In the genomic region with DNA sequence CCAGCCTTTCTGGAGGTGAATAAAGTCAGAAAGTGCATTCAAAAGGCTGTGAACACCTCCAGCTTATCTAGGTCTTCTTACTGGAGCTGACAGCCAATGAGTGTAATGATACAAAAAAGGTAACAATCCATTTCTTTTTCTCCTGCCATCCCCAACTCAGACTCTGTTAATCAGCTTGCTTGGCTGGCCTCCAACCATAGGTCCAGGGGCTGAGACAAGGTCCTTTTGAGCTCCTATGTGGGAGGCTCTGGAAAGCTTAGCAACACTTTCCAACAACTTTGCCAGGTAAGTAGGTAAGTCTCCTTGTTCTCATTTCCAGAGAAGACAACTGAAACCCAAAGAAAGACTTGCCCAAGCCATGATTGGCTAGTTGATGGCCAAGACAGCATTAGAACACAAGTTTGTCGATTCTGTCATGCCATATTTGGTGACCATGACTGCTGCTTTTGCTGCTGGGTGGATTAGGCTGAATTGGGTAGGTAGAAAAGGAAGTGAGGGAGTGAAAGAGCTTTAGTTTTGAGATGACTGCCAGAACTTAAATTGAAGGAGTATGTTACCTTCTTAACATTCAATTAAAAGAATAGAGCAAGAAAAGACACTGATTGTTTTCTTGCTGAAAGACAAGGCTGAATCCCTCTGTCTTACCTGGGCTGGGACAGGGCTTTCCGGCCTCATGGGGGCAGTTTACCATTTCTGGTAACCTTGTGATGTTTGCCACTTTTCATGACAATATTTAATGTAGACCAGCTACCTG, we compare ENCODE assay signal across 1 cellular context.
TF ChIP-seq lines count a peak whose summit lies in the region.

No MANE protein-coding gene starts in this region.

TF ChIP-seq in K562, 482 proteins besides CTCF, POLR2A, EP300 and RAD21 (continued from another document and continues in another):
- TF ChIP-seq, protein P1, sequence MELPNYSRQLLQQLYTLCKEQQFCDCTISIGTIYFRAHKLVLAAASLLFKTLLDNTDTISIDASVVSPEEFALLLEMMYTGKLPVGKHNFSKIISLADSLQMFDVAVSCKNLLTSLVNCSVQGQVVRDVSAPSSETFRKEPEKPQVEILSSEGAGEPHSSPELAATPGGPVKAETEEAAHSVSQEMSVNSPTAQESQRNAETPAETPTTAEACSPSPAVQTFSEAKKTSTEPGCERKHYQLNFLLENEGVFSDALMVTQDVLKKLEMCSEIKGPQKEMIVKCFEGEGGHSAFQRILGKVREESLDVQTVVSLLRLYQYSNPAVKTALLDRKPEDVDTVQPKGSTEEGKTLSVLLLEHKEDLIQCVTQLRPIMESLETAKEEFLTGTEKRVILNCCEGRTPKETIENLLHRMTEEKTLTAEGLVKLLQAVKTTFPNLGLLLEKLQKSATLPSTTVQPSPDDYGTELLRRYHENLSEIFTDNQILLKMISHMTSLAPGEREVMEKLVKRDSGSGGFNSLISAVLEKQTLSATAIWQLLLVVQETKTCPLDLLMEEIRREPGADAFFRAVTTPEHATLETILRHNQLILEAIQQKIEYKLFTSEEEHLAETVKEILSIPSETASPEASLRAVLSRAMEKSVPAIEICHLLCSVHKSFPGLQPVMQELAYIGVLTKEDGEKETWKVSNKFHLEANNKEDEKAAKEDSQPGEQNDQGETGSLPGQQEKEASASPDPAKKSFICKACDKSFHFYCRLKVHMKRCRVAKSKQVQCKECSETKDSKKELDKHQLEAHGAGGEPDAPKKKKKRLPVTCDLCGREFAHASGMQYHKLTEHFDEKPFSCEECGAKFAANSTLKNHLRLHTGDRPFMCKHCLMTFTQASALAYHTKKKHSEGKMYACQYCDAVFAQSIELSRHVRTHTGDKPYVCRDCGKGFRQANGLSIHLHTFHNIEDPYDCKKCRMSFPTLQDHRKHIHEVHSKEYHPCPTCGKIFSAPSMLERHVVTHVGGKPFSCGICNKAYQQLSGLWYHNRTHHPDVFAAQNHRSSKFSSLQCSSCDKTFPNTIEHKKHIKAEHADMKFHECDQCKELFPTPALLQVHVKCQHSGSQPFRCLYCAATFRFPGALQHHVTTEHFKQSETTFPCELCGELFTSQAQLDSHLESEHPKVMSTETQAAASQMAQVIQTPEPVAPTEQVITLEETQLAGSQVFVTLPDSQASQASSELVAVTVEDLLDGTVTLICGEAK (IDR thresholded peaks at IDR 0.05), result no peak
- TF ChIP-seq, protein P1 (CRISPR knock-in tag; IDR thresholded peaks at IDR 0.05), result no peak
- TF ChIP-seq, protein P2, sequence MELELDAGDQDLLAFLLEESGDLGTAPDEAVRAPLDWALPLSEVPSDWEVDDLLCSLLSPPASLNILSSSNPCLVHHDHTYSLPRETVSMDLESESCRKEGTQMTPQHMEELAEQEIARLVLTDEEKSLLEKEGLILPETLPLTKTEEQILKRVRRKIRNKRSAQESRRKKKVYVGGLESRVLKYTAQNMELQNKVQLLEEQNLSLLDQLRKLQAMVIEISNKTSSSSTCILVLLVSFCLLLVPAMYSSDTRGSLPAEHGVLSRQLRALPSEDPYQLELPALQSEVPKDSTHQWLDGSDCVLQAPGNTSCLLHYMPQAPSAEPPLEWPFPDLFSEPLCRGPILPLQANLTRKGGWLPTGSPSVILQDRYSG (tag; conservative IDR thresholded peaks at IDR 0.05; ENCODE audit: low read depth), result no peak
- TF ChIP-seq, protein P3, sequence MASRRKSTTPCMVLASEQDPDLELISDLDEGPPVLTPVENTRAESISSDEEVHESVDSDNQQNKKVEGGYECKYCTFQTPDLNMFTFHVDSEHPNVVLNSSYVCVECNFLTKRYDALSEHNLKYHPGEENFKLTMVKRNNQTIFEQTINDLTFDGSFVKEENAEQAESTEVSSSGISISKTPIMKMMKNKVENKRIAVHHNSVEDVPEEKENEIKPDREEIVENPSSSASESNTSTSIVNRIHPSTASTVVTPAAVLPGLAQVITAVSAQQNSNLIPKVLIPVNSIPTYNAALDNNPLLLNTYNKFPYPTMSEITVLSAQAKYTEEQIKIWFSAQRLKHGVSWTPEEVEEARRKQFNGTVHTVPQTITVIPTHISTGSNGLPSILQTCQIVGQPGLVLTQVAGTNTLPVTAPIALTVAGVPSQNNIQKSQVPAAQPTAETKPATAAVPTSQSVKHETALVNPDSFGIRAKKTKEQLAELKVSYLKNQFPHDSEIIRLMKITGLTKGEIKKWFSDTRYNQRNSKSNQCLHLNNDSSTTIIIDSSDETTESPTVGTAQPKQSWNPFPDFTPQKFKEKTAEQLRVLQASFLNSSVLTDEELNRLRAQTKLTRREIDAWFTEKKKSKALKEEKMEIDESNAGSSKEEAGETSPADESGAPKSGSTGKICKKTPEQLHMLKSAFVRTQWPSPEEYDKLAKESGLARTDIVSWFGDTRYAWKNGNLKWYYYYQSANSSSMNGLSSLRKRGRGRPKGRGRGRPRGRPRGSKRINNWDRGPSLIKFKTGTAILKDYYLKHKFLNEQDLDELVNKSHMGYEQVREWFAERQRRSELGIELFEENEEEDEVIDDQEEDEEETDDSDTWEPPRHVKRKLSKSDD (conservative IDR thresholded peaks at IDR 0.05; ENCODE audit: low read length), result no peak
- TF ChIP-seq TEAD4 (IDR thresholded peaks at IDR 0.05; ENCODE audit: low read length) (0 out of 2 replicates have a peak, but pooled peaks have one; percentile 18), TEAD4 (CRISPR knock-in tag; IDR thresholded peaks at IDR 0.05; ENCODE audit: borderline replicate concordance) (no peak), TAF9B (IDR thresholded peaks at IDR 0.05; ENCODE audit: partially characterized antibody) (no peak), TSC22D4 (tag; IDR thresholded peaks at IDR 0.05) (no peak), MYC (IDR thresholded peaks at IDR 0.05; ENCODE audit: low read depth, low read length) (no peak), MYC (CRISPR knock-in tag; IDR thresholded peaks at IDR 0.05; ENCODE audit: borderline replicate concordance, low read depth) (no peak), MTA2 (IDR thresholded peaks at IDR 0.05; ENCODE audit: low read depth) (no peak), FOXM1 (IDR thresholded peaks at IDR 0.05; ENCODE audit: low read depth) (no peak), FOXM1 (CRISPR knock-in tag; IDR thresholded peaks at IDR 0.05; ENCODE audit: low read depth) (no peak), RFX7 (CRISPR knock-in tag; IDR thresholded peaks at IDR 0.05) (no peak), SIN3B (IDR thresholded peaks at IDR 0.05; ENCODE audit: low read depth) (no peak), ZNF175 (CRISPR knock-in tag; IDR thresholded peaks at IDR 0.05; ENCODE audit: low read depth) (peak; percentile 63), POLR2AphosphoS2 (IDR thresholded peaks at IDR 0.05; ENCODE audit: low read length) (peak; percentile 94), TCFL5 (CRISPR knock-in tag; conservative IDR thresholded peaks at IDR 0.05) (0 out of 2 replicates have a peak, but pooled peaks have one; percentile 11), ZSCAN32 (CRISPR knock-in tag; IDR thresholded peaks at IDR 0.05) (no peak), ZNF347 (CRISPR knock-in tag; IDR thresholded peaks at IDR 0.05; ENCODE audit: low read depth) (no peak), ZBTB8A (IDR thresholded peaks at IDR 0.05; ENCODE audit: partially characterized antibody) (no peak), PHF8 (IDR thresholded peaks at IDR 0.05; ENCODE audit: borderline replicate concordance, low read length) (no peak), FUS (optimal IDR thresholded peaks at IDR 0.05; ENCODE audit: low read depth, low read length) (no peak), SRSF9 (IDR thresholded peaks at IDR 0.05; ENCODE audit: borderline replicate concordance, low read depth, low read length) (no peak), MAZ (CRISPR knock-in tag; conservative IDR thresholded peaks at IDR 0.05 in 1 of 2, IDR thresholded peaks at IDR 0.05 in 1 of 2) (0 out of 4 replicates have a peak, but pooled peaks of 1 of the 2 experiments have one; percentile 14)
- TF ChIP-seq, protein P4, sequence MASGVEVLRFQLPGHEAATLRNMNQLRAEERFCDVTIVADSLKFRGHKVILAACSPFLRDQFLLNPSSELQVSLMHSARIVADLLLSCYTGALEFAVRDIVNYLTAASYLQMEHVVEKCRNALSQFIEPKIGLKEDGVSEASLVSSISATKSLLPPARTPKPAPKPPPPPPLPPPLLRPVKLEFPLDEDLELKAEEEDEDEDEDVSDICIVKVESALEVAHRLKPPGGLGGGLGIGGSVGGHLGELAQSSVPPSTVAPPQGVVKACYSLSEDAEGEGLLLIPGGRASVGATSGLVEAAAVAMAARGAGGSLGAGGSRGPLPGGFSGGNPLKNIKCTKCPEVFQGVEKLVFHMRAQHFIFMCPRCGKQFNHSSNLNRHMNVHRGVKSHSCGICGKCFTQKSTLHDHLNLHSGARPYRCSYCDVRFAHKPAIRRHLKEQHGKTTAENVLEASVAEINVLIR (CRISPR knock-in tag; IDR thresholded peaks at IDR 0.05), result no peak
- TF ChIP-seq, protein P5, sequence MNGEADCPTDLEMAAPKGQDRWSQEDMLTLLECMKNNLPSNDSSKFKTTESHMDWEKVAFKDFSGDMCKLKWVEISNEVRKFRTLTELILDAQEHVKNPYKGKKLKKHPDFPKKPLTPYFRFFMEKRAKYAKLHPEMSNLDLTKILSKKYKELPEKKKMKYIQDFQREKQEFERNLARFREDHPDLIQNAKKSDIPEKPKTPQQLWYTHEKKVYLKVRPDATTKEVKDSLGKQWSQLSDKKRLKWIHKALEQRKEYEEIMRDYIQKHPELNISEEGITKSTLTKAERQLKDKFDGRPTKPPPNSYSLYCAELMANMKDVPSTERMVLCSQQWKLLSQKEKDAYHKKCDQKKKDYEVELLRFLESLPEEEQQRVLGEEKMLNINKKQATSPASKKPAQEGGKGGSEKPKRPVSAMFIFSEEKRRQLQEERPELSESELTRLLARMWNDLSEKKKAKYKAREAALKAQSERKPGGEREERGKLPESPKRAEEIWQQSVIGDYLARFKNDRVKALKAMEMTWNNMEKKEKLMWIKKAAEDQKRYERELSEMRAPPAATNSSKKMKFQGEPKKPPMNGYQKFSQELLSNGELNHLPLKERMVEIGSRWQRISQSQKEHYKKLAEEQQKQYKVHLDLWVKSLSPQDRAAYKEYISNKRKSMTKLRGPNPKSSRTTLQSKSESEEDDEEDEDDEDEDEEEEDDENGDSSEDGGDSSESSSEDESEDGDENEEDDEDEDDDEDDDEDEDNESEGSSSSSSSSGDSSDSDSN (IDR thresholded peaks at IDR 0.05; ENCODE audit: borderline replicate concordance in 1 of 2, low read depth in 2 of 2, low read length in 2 of 2), result no peak
- TF ChIP-seq, protein P6, sequence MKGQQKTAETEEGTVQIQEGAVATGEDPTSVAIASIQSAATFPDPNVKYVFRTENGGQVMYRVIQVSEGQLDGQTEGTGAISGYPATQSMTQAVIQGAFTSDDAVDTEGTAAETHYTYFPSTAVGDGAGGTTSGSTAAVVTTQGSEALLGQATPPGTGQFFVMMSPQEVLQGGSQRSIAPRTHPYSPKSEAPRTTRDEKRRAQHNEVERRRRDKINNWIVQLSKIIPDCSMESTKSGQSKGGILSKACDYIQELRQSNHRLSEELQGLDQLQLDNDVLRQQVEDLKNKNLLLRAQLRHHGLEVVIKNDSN (CRISPR knock-in tag; IDR thresholded peaks at IDR 0.05), result no peak
- TF ChIP-seq, protein P7, sequence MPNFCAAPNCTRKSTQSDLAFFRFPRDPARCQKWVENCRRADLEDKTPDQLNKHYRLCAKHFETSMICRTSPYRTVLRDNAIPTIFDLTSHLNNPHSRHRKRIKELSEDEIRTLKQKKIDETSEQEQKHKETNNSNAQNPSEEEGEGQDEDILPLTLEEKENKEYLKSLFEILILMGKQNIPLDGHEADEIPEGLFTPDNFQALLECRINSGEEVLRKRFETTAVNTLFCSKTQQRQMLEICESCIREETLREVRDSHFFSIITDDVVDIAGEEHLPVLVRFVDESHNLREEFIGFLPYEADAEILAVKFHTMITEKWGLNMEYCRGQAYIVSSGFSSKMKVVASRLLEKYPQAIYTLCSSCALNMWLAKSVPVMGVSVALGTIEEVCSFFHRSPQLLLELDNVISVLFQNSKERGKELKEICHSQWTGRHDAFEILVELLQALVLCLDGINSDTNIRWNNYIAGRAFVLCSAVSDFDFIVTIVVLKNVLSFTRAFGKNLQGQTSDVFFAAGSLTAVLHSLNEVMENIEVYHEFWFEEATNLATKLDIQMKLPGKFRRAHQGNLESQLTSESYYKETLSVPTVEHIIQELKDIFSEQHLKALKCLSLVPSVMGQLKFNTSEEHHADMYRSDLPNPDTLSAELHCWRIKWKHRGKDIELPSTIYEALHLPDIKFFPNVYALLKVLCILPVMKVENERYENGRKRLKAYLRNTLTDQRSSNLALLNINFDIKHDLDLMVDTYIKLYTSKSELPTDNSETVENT (CRISPR knock-in tag; IDR thresholded peaks at IDR 0.05), result no peak
- TF ChIP-seq, protein P8, sequence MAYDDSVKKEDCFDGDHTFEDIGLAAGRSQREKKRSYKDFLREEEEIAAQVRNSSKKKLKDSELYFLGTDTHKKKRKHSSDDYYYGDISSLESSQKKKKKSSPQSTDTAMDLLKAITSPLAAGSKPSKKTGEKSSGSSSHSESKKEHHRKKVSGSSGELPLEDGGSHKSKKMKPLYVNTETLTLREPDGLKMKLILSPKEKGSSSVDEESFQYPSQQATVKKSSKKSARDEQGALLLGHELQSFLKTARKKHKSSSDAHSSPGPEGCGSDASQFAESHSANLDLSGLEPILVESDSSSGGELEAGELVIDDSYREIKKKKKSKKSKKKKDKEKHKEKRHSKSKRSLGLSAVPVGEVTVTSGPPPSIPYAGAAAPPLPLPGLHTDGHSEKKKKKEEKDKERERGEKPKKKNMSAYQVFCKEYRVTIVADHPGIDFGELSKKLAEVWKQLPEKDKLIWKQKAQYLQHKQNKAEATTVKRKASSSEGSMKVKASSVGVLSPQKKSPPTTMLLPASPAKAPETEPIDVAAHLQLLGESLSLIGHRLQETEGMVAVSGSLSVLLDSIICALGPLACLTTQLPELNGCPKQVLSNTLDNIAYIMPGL (CRISPR knock-in tag; IDR thresholded peaks at IDR 0.05), result no peak
